1 cellular context compared by ENCODE assay signal in the genomic region with DNA sequence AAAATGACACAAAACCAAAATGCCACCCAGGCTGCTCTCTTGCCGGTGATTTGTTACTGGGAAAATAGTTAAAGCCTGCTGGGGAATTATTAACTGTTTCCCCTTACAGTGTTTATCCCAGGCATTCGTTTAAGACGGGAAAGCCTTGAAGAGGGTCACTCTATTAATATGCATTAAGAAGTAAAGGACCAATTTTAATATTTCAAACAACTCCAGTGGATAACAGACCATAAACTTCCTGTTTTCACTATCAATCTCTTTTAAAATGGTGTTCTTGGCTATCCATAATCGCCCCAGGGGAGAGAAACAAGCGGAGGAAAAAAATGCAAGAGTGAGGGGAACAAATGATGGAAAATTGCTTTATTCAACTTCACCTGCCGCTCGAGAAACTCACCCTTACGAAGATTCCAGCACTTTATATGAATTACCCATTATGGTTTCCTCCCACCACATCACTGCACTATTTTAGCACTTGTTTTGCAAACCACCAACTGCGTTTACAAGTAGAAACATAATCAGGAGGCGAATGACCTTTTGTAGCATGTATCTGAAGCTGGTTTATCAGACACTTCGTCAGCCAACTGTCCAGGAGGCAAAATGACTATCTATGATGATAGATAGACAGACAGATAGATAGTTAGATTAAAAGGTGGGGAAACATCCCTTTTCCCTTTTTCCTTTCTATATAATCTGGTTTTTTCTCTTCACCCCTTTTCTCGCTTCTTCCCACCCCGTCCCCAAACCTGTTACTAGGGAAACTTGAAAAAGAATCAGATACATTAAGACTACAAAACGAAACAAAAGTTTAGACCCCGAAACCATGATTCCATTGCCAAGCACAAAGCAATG.
TF ChIP-seq lines count a peak whose summit lies in the region.

No MANE protein-coding gene starts in this region.

TF ChIP-seq in GM23338, 12 proteins besides CTCF, POLR2A, EP300 and RAD21 (continued from another document):
- TF ChIP-seq, protein P1, sequence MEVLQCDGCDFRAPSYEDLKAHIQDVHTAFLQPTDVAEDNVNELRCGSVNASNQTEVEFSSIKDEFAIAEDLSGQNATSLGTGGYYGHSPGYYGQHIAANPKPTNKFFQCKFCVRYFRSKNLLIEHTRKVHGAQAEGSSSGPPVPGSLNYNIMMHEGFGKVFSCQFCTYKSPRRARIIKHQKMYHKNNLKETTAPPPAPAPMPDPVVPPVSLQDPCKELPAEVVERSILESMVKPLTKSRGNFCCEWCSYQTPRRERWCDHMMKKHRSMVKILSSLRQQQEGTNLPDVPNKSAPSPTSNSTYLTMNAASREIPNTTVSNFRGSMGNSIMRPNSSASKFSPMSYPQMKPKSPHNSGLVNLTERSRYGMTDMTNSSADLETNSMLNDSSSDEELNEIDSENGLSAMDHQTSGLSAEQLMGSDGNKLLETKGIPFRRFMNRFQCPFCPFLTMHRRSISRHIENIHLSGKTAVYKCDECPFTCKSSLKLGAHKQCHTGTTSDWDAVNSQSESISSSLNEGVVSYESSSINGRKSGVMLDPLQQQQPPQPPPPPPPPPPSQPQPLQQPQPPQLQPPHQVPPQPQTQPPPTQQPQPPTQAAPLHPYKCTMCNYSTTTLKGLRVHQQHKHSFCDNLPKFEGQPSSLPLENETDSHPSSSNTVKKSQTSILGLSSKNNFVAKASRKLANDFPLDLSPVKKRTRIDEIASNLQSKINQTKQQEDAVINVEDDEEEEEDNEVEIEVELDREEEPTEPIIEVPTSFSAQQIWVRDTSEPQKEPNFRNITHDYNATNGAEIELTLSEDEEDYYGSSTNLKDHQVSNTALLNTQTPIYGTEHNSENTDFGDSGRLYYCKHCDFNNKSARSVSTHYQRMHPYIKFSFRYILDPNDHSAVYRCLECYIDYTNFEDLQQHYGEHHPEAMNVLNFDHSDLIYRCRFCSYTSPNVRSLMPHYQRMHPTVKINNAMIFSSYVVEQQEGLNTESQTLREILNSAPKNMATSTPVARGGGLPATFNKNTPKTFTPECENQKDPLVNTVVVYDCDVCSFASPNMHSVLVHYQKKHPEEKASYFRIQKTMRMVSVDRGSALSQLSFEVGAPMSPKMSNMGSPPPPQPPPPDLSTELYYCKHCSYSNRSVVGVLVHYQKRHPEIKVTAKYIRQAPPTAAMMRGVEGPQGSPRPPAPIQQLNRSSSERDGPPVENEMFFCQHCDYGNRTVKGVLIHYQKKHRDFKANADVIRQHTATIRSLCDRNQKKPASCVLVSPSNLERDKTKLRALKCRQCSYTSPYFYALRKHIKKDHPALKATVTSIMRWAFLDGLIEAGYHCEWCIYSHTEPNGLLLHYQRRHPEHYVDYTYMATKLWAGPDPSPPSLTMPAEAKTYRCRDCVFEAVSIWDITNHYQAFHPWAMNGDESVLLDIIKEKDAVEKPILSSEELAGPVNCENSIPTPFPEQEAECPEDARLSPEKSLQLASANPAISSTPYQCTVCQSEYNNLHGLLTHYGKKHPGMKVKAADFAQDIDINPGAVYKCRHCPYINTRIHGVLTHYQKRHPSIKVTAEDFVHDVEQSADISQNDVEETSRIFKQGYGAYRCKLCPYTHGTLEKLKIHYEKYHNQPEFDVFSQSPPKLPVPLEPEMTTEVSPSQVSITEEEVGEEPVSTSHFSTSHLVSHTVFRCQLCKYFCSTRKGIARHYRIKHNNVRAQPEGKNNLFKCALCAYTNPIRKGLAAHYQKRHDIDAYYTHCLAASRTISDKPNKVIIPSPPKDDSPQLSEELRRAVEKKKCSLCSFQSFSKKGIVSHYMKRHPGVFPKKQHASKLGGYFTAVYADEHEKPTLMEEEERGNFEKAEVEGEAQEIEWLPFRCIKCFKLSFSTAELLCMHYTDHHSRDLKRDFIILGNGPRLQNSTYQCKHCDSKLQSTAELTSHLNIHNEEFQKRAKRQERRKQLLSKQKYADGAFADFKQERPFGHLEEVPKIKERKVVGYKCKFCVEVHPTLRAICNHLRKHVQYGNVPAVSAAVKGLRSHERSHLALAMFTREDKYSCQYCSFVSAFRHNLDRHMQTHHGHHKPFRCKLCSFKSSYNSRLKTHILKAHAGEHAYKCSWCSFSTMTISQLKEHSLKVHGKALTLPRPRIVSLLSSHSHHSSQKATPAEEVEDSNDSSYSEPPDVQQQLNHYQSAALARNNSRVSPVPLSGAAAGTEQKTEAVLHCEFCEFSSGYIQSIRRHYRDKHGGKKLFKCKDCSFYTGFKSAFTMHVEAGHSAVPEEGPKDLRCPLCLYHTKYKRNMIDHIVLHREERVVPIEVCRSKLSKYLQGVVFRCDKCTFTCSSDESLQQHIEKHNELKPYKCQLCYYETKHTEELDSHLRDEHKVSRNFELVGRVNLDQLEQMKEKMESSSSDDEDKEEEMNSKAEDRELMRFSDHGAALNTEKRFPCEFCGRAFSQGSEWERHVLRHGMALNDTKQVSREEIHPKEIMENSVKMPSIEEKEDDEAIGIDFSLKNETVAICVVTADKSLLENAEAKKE (CRISPR knock-in tag; IDR thresholded peaks at IDR 0.05) = no peak
- no peak for TF ChIP-seq POLR2AphosphoS5 (IDR thresholded peaks at IDR 0.05; ENCODE audit: low read depth)
- TF ChIP-seq CREB1 (CRISPR knock-in tag; IDR thresholded peaks at IDR 0.05; ENCODE audit: low read depth) = no peak
- TF ChIP-seq EZH2 (IDR thresholded peaks at IDR 0.05; ENCODE audit: low read depth, unreplicated experiment) = no peak
- TF ChIP-seq ZNF331 (CRISPR knock-in tag; IDR thresholded peaks at IDR 0.05; ENCODE audit: low read depth) = no peak
- TF ChIP-seq ZNF114 (CRISPR knock-in tag; IDR thresholded peaks at IDR 0.05) = no peak
- no peak for TF ChIP-seq EZH2phosphoT487 (IDR thresholded peaks at IDR 0.05; ENCODE audit: unreplicated experiment)
